Comparison of ENCODE assay signal across 11 cellular contexts in the genomic region with DNA sequence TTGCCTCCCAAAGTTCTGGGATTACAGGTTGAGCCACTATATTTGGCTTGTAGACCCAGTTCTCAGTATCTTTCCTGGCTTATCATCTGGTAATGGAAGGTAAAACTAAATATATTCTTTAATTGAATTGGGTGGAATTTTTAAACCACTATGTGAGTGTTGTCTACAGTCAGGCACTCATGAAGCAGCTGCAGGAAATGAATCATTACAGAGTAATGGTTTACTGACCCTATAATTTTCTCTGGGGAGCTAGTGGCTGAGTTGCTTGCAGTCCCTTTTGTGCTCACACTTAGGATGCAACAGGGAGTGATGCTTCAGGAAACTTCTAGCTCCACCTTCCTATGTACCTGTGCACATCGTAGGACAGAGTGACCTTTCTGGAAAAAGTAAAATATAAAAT. TPM values are rescaled to one million over a fixed set of nuclear protein-coding genes. Genes with fewer than 3 reads are reported as not detected.
DNase-seq lines count a peak whose midpoint lies in the region; ATAC-seq, FAIRE-seq and TF ChIP-seq lines count a peak whose summit lies in the region.
"Had no signal": no experiment of that assay in that cellular context is flagged by ENCODE, and none has a peak within 500 bp of the region (broad histone marks: within the 10 kb centered on the region; RNA-seq: fewer than 3 reads in every experiment).

No MANE protein-coding gene starts in this region.

- no peaks in the 10 kb centered on the region for H3K9me2 ChIP-seq in OCI-LY7 (ENCODE audit: insufficient read depth, low read length)

- CTCF ChIA-PET in OCI-LY7 (lab: Charles Lee; ENCODE audit: unreplicated experiment), result no interaction called here

- H3K4me2 ChIP-seq in OCI-LY7 (ENCODE audit: low read length), result no peak overlapping the region

- TF ChIP-seq CTCF in mucosa of descending colon (IDR thresholded peaks at IDR 0.05), result no peak
- TF ChIP-seq CTCF in OCI-LY7 (conservative IDR thresholded peaks at IDR 0.05; ENCODE audit: low read length), result no peak

- intact Hi-C loops in mucosa of descending colon (cut with DNase I, micrococcal nuclease), result no loop called here
- intact Hi-C loops in OCI-LY7 (cut with micrococcal nuclease; ENCODE audit: unreplicated experiment), result no loop called here

- no peak overlapping the region for H2AFZ ChIP-seq in OCI-LY7 (ENCODE audit: low read length)

- H3K9me3 ChIP-seq in mucosa of descending colon (no peaks in the 10 kb centered on the region), OCI-LY7 (ENCODE audit: low read length) (no peaks in the 10 kb centered on the region)

- H4K20me1 ChIP-seq in OCI-LY7 (ENCODE audit: insufficient read depth, low read length), result no peaks in the 10 kb centered on the region

- H3K27ac ChIP-seq in epithelial cell of prostate, result peak overlapping the region; percentile 63
- no peak overlapping the region for H3K27ac ChIP-seq in OCI-LY7 (ENCODE audit: low read depth, low read length, poor library complexity, severe bottlenecking)
- H3K27ac ChIP-seq: suprapubic skin had no signal

- H3K4me3 ChIP-seq in mucosa of descending colon (no peak overlapping the region), OCI-LY7 (ENCODE audit: low read depth, low read length, poor library complexity, severe bottlenecking) (no peak overlapping the region)
- H3K4me3 ChIP-seq: suprapubic skin had no signal

- no peaks in the 10 kb centered on the region for H3K36me3 ChIP-seq in mucosa of descending colon (ENCODE audit: low read depth)
- no peaks in the 10 kb centered on the region for H3K36me3 ChIP-seq in OCI-LY7 (ENCODE audit: insufficient read depth, low read length)
- H3K36me3 ChIP-seq: suprapubic skin had no signal

- no peak for TF ChIP-seq POLR2A in H54 (IDR thresholded peaks at IDR 0.05; ENCODE audit: low read depth, low read length)

- peaks cover 3% of the 10 kb centered on the region for H3K4me1 ChIP-seq in mucosa of descending colon (ENCODE audit: low read depth)
- no peaks in the 10 kb centered on the region for H3K4me1 ChIP-seq in OCI-LY7 (ENCODE audit: insufficient read depth, low read length, poor library complexity, severe bottlenecking)
- H3K4me1 ChIP-seq: suprapubic skin had no signal

- peak; percentile 6 for DNase-seq in H54 (ENCODE audit: insufficient read length, low spot score)
- peak; percentile 49 for DNase-seq in NCI-H226
- peak; percentile 12 for DNase-seq in epithelial cell of prostate (ENCODE audit: low read depth, low spot score)
- peak; percentile 41 for DNase-seq in stromal cell of bone marrow (ENCODE audit: low read depth)
- no peak for DNase-seq in mucosa of descending colon
- DNase-seq in OCI-LY7 (ENCODE audit: low spot score), result no peak
- no peak for DNase-seq in NCI-H2196 (lab: John Stamatoyannopoulos, UW; ENCODE audit: unreplicated experiment)
- DNase-seq: DND-41; effector CD8-positive, alpha-beta T cell had no signal

- no TSS peak for BruUV-seq in OCI-LY7 (replicated peaks; lab: Mats Ljungman, UMichigan)

- POLR2A ChIA-PET in OCI-LY7 (lab: Charles Lee), result no interaction called here

- no peaks in the 10 kb centered on the region for H3K79me2 ChIP-seq in OCI-LY7 (ENCODE audit: insufficient read depth, low read depth, low read length)

- ATAC-seq in mucosa of descending colon, result no peak

- FAIRE-seq in H54 (lab: Jason Lieb, UNC), result peak; percentile 65

RNA-seq across cellular contexts. Expression of a gene that starts 4.1 kb away (rescaled TPM):
- 1 to 10 TPM in 2 of 3 donors, under 1 TPM in 1; 0.73 to 6.0 (median 5.2) TPM for total RNA-seq in mucosa of descending colon
- total RNA-seq in OCI-LY7 (2014; rRNA removed; shearing (Covaris generic)), result not detected in 2 replicates
- not detected in 2 replicates for total RNA-seq in OCI-LY7 (2022)
- total RNA-seq: T-helper 2 cell treated with Interferon-gamma antibody and Interleukin-4, amounts not matched to agents 100 ng/mL and 5 ng/mL, for 36 hours had no signal

Comparison
In these comparisons a context has a peak if more than half of its experiments do, and no peak if none do; other contexts are left out.
1. DNase-seq: peak in H54 (single experiment), NCI-H226 (single experiment), epithelial cell of prostate (single experiment) and stromal cell of bone marrow (single experiment); none in mucosa of descending colon (0 of 3), OCI-LY7 (single experiment) and NCI-H2196 (single experiment).